1 cellular context compared by ENCODE assay signal in genomic region chr12:54358945-54359761, GRCh38.
TF ChIP-seq lines count a peak whose summit lies in the region.

No MANE protein-coding gene starts in this region.

TF ChIP-seq in HepG2, 621 proteins besides CTCF, POLR2A, EP300 and RAD21 (continues in another document):
- TF ChIP-seq, protein P1, sequence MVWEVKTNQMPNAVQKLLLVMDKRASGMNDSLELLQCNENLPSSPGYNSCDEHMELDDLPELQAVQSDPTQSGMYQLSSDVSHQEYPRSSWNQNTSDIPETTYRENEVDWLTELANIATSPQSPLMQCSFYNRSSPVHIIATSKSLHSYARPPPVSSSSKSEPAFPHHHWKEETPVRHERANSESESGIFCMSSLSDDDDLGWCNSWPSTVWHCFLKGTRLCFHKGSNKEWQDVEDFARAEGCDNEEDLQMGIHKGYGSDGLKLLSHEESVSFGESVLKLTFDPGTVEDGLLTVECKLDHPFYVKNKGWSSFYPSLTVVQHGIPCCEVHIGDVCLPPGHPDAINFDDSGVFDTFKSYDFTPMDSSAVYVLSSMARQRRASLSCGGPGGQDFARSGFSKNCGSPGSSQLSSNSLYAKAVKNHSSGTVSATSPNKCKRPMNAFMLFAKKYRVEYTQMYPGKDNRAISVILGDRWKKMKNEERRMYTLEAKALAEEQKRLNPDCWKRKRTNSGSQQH (CRISPR knock-in tag; IDR thresholded peaks at IDR 0.05; ENCODE audit: low read depth), result peak; percentile 47; the same call in 1 of the 2 replicates
- TF ChIP-seq ZIK1 (CRISPR knock-in tag; IDR thresholded peaks at IDR 0.05; ENCODE audit: borderline replicate concordance, low read depth), result 0 out of 2 replicates have a peak, but pooled peaks have one; percentile 57
- TF ChIP-seq, protein P2, sequence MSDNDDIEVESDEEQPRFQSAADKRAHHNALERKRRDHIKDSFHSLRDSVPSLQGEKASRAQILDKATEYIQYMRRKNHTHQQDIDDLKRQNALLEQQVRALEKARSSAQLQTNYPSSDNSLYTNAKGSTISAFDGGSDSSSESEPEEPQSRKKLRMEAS (IDR thresholded peaks at IDR 0.05), result peak; percentile 78
- TF ChIP-seq NFIC (IDR thresholded peaks at IDR 0.05; ENCODE audit: low read length), result no peak
- TF ChIP-seq ATF1 (CRISPR knock-in tag; IDR thresholded peaks at IDR 0.05), result peak; percentile 85
- TF ChIP-seq HDAC1 (CRISPR knock-in tag; IDR thresholded peaks at IDR 0.05), result peak; percentile 33; the same call in 1 of the 2 replicates
- 0 out of 2 replicates have a peak, but pooled peaks have one; percentile 32 for TF ChIP-seq SPEN (CRISPR knock-in tag; IDR thresholded peaks at IDR 0.05; ENCODE audit: low read depth)
- TF ChIP-seq, protein P3, sequence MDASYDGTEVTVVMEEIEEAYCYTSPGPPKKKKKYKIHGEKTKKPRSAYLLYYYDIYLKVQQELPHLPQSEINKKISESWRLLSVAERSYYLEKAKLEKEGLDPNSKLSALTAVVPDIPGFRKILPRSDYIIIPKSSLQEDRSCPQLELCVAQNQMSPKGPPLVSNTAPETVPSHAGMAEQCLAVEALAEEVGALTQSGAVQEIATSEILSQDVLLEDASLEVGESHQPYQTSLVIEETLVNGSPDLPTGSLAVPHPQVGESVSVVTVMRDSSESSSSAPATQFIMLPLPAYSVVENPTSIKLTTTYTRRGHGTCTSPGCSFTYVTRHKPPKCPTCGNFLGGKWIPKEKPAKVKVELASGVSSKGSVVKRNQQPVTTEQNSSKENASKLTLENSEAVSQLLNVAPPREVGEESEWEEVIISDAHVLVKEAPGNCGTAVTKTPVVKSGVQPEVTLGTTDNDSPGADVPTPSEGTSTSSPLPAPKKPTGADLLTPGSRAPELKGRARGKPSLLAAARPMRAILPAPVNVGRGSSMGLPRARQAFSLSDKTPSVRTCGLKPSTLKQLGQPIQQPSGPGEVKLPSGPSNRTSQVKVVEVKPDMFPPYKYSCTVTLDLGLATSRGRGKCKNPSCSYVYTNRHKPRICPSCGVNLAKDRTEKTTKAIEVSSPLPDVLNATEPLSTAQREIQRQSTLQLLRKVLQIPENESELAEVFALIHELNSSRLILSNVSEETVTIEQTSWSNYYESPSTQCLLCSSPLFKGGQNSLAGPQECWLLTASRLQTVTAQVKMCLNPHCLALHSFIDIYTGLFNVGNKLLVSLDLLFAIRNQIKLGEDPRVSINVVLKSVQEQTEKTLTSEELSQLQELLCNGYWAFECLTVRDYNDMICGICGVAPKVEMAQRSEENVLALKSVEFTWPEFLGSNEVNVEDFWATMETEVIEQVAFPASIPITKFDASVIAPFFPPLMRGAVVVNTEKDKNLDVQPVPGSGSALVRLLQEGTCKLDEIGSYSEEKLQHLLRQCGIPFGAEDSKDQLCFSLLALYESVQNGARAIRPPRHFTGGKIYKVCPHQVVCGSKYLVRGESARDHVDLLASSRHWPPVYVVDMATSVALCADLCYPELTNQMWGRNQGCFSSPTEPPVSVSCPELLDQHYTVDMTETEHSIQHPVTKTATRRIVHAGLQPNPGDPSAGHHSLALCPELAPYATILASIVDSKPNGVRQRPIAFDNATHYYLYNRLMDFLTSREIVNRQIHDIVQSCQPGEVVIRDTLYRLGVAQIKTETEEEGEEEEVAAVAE (CRISPR knock-in tag; IDR thresholded peaks at IDR 0.05; ENCODE audit: borderline replicate concordance), result peak; percentile 99
- TF ChIP-seq ZBTB46 (CRISPR knock-in tag; IDR thresholded peaks at IDR 0.05; ENCODE audit: borderline replicate concordance), result no peak
- 0 out of 2 replicates have a peak, but pooled peaks have one; percentile 51 for TF ChIP-seq ARNTL (CRISPR knock-in tag; IDR thresholded peaks at IDR 0.05)
- peak; percentile 93 for TF ChIP-seq SAP130 (CRISPR knock-in tag; IDR thresholded peaks at IDR 0.05; ENCODE audit: low read depth)
- TF ChIP-seq, protein P4, sequence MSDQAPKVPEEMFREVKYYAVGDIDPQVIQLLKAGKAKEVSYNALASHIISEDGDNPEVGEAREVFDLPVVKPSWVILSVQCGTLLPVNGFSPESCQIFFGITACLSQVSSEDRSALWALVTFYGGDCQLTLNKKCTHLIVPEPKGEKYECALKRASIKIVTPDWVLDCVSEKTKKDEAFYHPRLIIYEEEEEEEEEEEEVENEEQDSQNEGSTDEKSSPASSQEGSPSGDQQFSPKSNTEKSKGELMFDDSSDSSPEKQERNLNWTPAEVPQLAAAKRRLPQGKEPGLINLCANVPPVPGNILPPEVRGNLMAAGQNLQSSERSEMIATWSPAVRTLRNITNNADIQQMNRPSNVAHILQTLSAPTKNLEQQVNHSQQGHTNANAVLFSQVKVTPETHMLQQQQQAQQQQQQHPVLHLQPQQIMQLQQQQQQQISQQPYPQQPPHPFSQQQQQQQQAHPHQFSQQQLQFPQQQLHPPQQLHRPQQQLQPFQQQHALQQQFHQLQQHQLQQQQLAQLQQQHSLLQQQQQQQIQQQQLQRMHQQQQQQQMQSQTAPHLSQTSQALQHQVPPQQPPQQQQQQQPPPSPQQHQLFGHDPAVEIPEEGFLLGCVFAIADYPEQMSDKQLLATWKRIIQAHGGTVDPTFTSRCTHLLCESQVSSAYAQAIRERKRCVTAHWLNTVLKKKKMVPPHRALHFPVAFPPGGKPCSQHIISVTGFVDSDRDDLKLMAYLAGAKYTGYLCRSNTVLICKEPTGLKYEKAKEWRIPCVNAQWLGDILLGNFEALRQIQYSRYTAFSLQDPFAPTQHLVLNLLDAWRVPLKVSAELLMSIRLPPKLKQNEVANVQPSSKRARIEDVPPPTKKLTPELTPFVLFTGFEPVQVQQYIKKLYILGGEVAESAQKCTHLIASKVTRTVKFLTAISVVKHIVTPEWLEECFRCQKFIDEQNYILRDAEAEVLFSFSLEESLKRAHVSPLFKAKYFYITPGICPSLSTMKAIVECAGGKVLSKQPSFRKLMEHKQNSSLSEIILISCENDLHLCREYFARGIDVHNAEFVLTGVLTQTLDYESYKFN (CRISPR knock-in tag; conservative IDR thresholded peaks at IDR 0.05), result peak; percentile 48
- TF ChIP-seq ZNF441 (CRISPR knock-in tag; IDR thresholded peaks at IDR 0.05; ENCODE audit: borderline replicate concordance), result no peak
- 0 out of 2 replicates have a peak, but pooled peaks have one; percentile 50 for TF ChIP-seq KMT2A (CRISPR knock-in tag; IDR thresholded peaks at IDR 0.05)
- TF ChIP-seq, protein P5, sequence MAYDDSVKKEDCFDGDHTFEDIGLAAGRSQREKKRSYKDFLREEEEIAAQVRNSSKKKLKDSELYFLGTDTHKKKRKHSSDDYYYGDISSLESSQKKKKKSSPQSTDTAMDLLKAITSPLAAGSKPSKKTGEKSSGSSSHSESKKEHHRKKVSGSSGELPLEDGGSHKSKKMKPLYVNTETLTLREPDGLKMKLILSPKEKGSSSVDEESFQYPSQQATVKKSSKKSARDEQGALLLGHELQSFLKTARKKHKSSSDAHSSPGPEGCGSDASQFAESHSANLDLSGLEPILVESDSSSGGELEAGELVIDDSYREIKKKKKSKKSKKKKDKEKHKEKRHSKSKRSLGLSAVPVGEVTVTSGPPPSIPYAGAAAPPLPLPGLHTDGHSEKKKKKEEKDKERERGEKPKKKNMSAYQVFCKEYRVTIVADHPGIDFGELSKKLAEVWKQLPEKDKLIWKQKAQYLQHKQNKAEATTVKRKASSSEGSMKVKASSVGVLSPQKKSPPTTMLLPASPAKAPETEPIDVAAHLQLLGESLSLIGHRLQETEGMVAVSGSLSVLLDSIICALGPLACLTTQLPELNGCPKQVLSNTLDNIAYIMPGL (CRISPR knock-in tag; IDR thresholded peaks at IDR 0.05; ENCODE audit: borderline replicate concordance in 1 of 2, low read depth in 1 of 2), result peak in 1 of 2 experiments; percentile 59; a peak in 2 of 4 replicates
- TF ChIP-seq ZBTB26 (CRISPR knock-in tag; IDR thresholded peaks at IDR 0.05; ENCODE audit: borderline replicate concordance), result 0 out of 2 replicates have a peak, but pooled peaks have one; percentile 43
- TF ChIP-seq RXRA (CRISPR knock-in tag; IDR thresholded peaks at IDR 0.05), result no peak
- TF ChIP-seq, protein P6, sequence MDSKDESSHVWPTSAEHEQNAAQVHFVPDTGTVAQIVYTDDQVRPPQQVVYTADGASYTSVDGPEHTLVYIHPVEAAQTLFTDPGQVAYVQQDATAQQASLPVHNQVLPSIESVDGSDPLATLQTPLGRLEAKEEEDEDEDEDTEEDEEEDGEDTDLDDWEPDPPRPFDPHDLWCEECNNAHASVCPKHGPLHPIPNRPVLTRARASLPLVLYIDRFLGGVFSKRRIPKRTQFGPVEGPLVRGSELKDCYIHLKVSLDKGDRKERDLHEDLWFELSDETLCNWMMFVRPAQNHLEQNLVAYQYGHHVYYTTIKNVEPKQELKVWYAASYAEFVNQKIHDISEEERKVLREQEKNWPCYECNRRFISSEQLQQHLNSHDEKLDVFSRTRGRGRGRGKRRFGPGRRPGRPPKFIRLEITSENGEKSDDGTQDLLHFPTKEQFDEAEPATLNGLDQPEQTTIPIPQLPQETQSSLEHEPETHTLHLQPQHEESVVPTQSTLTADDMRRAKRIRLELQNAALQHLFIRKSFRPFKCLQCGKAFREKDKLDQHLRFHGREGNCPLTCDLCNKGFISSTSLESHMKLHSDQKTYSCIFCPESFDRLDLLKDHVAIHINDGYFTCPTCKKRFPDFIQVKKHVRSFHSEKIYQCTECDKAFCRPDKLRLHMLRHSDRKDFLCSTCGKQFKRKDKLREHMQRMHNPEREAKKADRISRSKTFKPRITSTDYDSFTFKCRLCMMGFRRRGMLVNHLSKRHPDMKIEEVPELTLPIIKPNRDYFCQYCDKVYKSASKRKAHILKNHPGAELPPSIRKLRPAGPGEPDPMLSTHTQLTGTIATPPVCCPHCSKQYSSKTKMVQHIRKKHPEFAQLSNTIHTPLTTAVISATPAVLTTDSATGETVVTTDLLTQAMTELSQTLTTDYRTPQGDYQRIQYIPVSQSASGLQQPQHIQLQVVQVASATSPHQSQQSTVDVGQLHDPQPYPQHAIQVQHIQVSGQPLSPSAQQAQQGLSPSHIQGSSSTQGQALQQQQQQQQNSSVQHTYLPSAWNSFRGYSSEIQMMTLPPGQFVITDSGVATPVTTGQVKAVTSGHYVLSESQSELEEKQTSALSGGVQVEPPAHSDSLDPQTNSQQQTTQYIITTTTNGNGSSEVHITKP (CRISPR knock-in tag; IDR thresholded peaks at IDR 0.05; ENCODE audit: low read depth), result peak; percentile 56; the same call in 1 of the 2 replicates
- peak; percentile 78; the same call in 1 of the 2 replicates for TF ChIP-seq SIN3A (IDR thresholded peaks at IDR 0.05; ENCODE audit: borderline replicate concordance, low read depth, low read length)
- no peak for TF ChIP-seq ZNF329 (CRISPR knock-in tag; IDR thresholded peaks at IDR 0.05; ENCODE audit: low read depth)
- TF ChIP-seq ZFY (CRISPR knock-in tag; IDR thresholded peaks at IDR 0.05), result 0 out of 2 replicates have a peak, but pooled peaks have one; percentile 36
- TF ChIP-seq ZNF354B (CRISPR knock-in tag; IDR thresholded peaks at IDR 0.05), result 0 out of 2 replicates have a peak, but pooled peaks have one; percentile 56
- TF ChIP-seq ZNF572 (CRISPR knock-in tag; IDR thresholded peaks at IDR 0.05), result peak; percentile 72; the same call in 1 of the 2 replicates
- TF ChIP-seq FOSL1 (CRISPR knock-in tag; IDR thresholded peaks at IDR 0.05; ENCODE audit: borderline replicate concordance), result 0 out of 2 replicates have a peak, but pooled peaks have one; percentile 13
- TF ChIP-seq HOXA5 (CRISPR knock-in tag; IDR thresholded peaks at IDR 0.05), result peak; percentile 98
- TF ChIP-seq TAF1 (CRISPR knock-in tag; IDR thresholded peaks at IDR 0.05), result peak; percentile 44; the same call in 1 of the 2 replicates
- TF ChIP-seq MIER3 (CRISPR knock-in tag; IDR thresholded peaks at IDR 0.05; ENCODE audit: borderline replicate concordance), result no peak
- TF ChIP-seq HMG20B (CRISPR knock-in tag; conservative IDR thresholded peaks at IDR 0.05), result peak; percentile 95
- peak; percentile 64 for TF ChIP-seq PHF20 (CRISPR knock-in tag; IDR thresholded peaks at IDR 0.05)
- TF ChIP-seq PPARG (CRISPR knock-in tag; conservative IDR thresholded peaks at IDR 0.05), result no peak
- TF ChIP-seq ZNF687 (CRISPR knock-in tag; IDR thresholded peaks at IDR 0.05), result peak; percentile 66
- TF ChIP-seq ZNF335 (CRISPR knock-in tag; IDR thresholded peaks at IDR 0.05), result peak; percentile 98
- peak; percentile 95 for TF ChIP-seq NFYB (CRISPR knock-in tag; IDR thresholded peaks at IDR 0.05)
